Comparison of ENCODE assay signal across 24 cellular contexts in genomic region chr6:16551466-16551865, GRCh38.
"Had no signal": no experiment of that assay in that cellular context is flagged by ENCODE, and none has a peak within 500 bp of the region (broad histone marks: within the 10 kb centered on the region; RNA-seq: fewer than 3 reads in every experiment).

No MANE protein-coding gene starts in this region.

- H3K27ac ChIP-seq: adrenal gland, SJSA1 had no signal

- ATAC-seq: activated CD8-positive, alpha-beta T cell treated with anti-CD3 and anti-CD28 coated beads for 36 hours; activated naive CD4-positive, alpha-beta T cell treated with anti-CD3 and anti-CD28 coated beads, Interleukin-2, amount 50 U/mL, for 72 hours; Panc1 had no signal

- H3K36me3 Mint-ChIP-seq: activated naive CD4-positive, alpha-beta T cell treated with anti-CD3 and anti-CD28 coated beads, Interleukin-2, amount 50 U/mL, for 72 hours had no signal

- H3K27me3 Mint-ChIP-seq: activated CD4-positive, alpha-beta T cell treated with anti-CD3 and anti-CD28 coated beads, Interleukin-2, amount 10 ng/mL, durations not matched to agents 24 days and 14 days; activated CD8-positive, alpha-beta T cell treated with anti-CD3 and anti-CD28 coated beads for 36 hours; brain had no signal

- H3K9me3 Mint-ChIP-seq: activated CD8-positive, alpha-beta T cell treated with anti-CD3 and anti-CD28 coated beads for 36 hours; activated naive CD4-positive, alpha-beta T cell treated with anti-CD3 and anti-CD28 coated beads for 36 hours; activated naive CD4-positive, alpha-beta T cell treated with anti-CD3 and anti-CD28 coated beads, Interleukin-2, amount 50 U/mL, for 72 hours; brain; T-helper 1 cell treated with Interleukin-12 subunit alpha and Interleukin-12 subunit beta and Interleukin-4 antibody, amounts not matched to agents 30 μg/mL and 1 μg/mL, for 36 hours; T-helper 2 cell treated with Interferon-gamma antibody and Interleukin-4, amounts not matched to agents 5 μg/mL and 100 μg/mL, for 36 hours had no signal

- H3K4me3 ChIP-seq: adrenal gland, SJSA1 had no signal

- H3K4me3 Mint-ChIP-seq: activated CD4-positive, alpha-beta T cell treated with anti-CD3 and anti-CD28 coated beads, Interleukin-2, amount 10 ng/mL, durations not matched to agents 24 days and 14 days; activated CD8-positive, alpha-beta T cell treated with anti-CD3 and anti-CD28 coated beads for 36 hours; activated naive CD4-positive, alpha-beta T cell treated with anti-CD3 and anti-CD28 coated beads for 36 hours; brain; T-helper 1 cell treated with Interleukin-12 subunit alpha and Interleukin-12 subunit beta and Interleukin-4 antibody, amounts not matched to agents 30 μg/mL and 1 μg/mL, for 36 hours; T-helper 2 cell treated with Interferon-gamma antibody and Interleukin-4, amounts not matched to agents 5 μg/mL and 100 μg/mL, for 36 hours had no signal

- H3K27me3 ChIP-seq: adrenal gland, SJSA1 had no signal

- H3K4me1 ChIP-seq: adrenal gland had no signal

- H3K9me3 ChIP-seq: adrenal gland, SJSA1, SK-N-SH had no signal

- DNase-seq: activated CD4-positive, alpha-beta T cell treated with anti-CD3 and anti-CD28 coated beads, Interleukin-2, amount 10 ng/mL, durations not matched to agents 24 days and 14 days; activated CD4-positive, alpha-beta T cell treated with anti-CD3 and anti-CD28 coated beads, Interleukin-2, amount 50 U/mL, for 4 hours; activated CD8-positive, alpha-beta T cell treated with anti-CD3 and anti-CD28 coated beads for 36 hours; activated gamma-delta T cell treated with Interleukin-2 at 50 U/mL for 16 hours; activated naive CD4-positive, alpha-beta T cell treated with anti-CD3 and anti-CD28 coated beads for 36 hours; activated T-cell treated with anti-CD3 and anti-CD28 coated beads, Interleukin-2, amount 50 U/mL, for 1 hour; adrenal gland; Karpas-422; KBM-7; NCI-H1105; NCI-H1417 treated with DMSO at 0.1 percent for 48 hours; NCI-H1930; NCI-H2081 treated with DMSO at 0.1 percent for 48 hours; NCI-H226; NCI-H446 treated with DMSO at 0.1 percent for 48 hours; NCI-H524 treated with DMSO at 0.1 percent for 48 hours; SHP77 treated with DMSO at 0.1 percent for 48 hours; SK-N-SH had no signal

- H3K36me3 ChIP-seq: adrenal gland, SJSA1 had no signal
